In the genomic region with DNA sequence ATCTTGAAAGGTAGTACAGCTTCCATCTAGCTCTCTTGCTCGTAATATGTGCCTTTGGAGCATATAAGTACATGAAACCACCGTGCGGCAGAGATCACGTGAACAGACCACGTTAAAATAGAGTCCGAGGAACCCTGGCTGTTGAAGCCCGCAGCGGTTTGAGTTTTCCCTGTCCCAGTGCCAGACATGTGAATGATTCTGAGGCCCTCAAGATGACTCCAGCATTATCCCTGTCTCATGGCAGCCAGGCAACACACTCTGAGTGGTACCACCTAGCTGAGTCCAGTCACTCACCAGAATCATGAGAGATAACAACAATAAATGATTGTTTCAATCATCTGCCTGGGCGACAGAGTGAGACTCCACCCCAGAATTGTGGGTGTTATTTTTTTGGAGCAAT, we compare ENCODE assay signal across 24 cellular contexts.
"Had no signal": no experiment of that assay in that cellular context is flagged by ENCODE, and none has a peak within 500 bp of the region (broad histone marks: within the 10 kb centered on the region; RNA-seq: fewer than 3 reads in every experiment).

No MANE protein-coding gene starts in this region.

- H3K36me3 ChIP-seq: neural progenitor cell, ovary, right lobe of liver, sigmoid colon, stomach, thoracic aorta, thyroid gland, upper lobe of left lung, vagina had no signal

- H3K9me3 ChIP-seq: ovary, psoas muscle, right lobe of liver, sigmoid colon, thoracic aorta, thyroid gland, upper lobe of left lung, vagina had no signal

- H3K4me3 ChIP-seq: neural progenitor cell, ovary, psoas muscle, right lobe of liver, sigmoid colon, stomach, thoracic aorta, thyroid gland, tibial nerve, upper lobe of left lung, vagina had no signal

- H3K4me1 ChIP-seq: neural progenitor cell, psoas muscle, right lobe of liver, sigmoid colon, tibial nerve had no signal

- ATAC-seq: natural killer cell; psoas muscle; right lobe of liver; stimulated activated effector memory CD8-positive, alpha-beta T cell treated with anti-CD3 and anti-CD28 coated beads, Interleukin-12 subunit alpha, Interleukin-12 subunit beta, amount 100 ng/mL, for 72 hours; stimulated activated naive B cell treated with anti-CD40 and anti-IgM and Interleukin-4, amounts not matched to agents 10 μg/mL and 1 μg/mL and 100 μg/mL, for 72 hours had no signal

- DNase-seq: natural killer cell; occipital lobe; ovary; posterior cingulate gyrus; psoas muscle; right lobe of liver; sigmoid colon; small intestine; stimulated activated CD4-positive, alpha-beta T cell treated with anti-CD3 and anti-CD28 coated beads, Interleukin-15, amount 100 ng/mL, for 24 hours; stimulated activated CD4-positive, alpha-beta T cell treated with anti-CD3 and anti-CD28 coated beads, Interleukin-2, amount 100 ng/mL, for 24 hours; stimulated activated CD4-positive, alpha-beta T cell treated with anti-CD3 and anti-CD28 coated beads, Interleukin-2, amount 100 ng/mL, for 48 hours; stimulated activated CD4-positive, alpha-beta T cell treated with anti-CD3 and anti-CD28 coated beads, Interleukin-4, amount 100 ng/mL, for 24 hours; stimulated activated naive B cell treated with anti-CD40 and anti-IgM and Interleukin-4, amounts not matched to agents 10 μg/mL and 1 μg/mL and 100 μg/mL, for 72 hours; stimulated activated naive CD4-positive, alpha-beta T cell treated with Interleukin-2 at 50 U/mL for 16 hours; stomach; thyroid gland; trophoblast cell; upper lobe of left lung had no signal

- H3K27ac ChIP-seq: neural progenitor cell, ovary, parathyroid adenoma, psoas muscle, right lobe of liver, sigmoid colon, stomach, thoracic aorta, thyroid gland, tibial nerve, upper lobe of left lung, vagina had no signal

- H3K27me3 ChIP-seq: neural progenitor cell, ovary, right lobe of liver, sigmoid colon, stomach, thyroid gland, tibial nerve, upper lobe of left lung, vagina had no signal
